Comparison of ENCODE assay signal across 10 cellular contexts in genomic region chr10:103231047-103231551, GRCh38. TPM values are rescaled to one million over a fixed set of nuclear protein-coding genes. Genes with fewer than 3 reads are reported as not detected.
DNase-seq lines count a peak whose midpoint lies in the region; ATAC-seq and TF ChIP-seq lines count a peak whose summit lies in the region.
"Had no signal": no experiment of that assay in that cellular context is flagged by ENCODE, and none has a peak within 500 bp of the region (broad histone marks: within the 10 kb centered on the region; RNA-seq: fewer than 3 reads in every experiment).

No MANE protein-coding gene starts in this region.

- no peaks in the 10 kb centered on the region for H3K9me3 ChIP-seq in thoracic aorta

- no peaks in the 10 kb centered on the region for H3K36me3 ChIP-seq in thoracic aorta

- DNase-seq in HT1080 (ENCODE audit: low read depth) (peak; percentile 96), cerebellar cortex (ENCODE audit: low spot score) (peak; percentile 88), kidney glomerular epithelial cell (lab: John Stamatoyannopoulos, UW) (peak; percentile 97), thoracic aorta (ENCODE audit: low spot score) (no peak), NCI-H2029 (lab: John Stamatoyannopoulos, UW) (no peak), NCI-H2196 treated with DMSO at 0.1 percent for 48 hours (lab: John Stamatoyannopoulos, UW; ENCODE audit: unreplicated experiment) (no peak), activated gamma-delta T cell (lab: John Stamatoyannopoulos, UW) (no peak)
- DNase-seq: activated T-cell treated with anti-CD3 and anti-CD28 coated beads, Interleukin-2, amount 50 U/mL, for 4 hours; NCI-H1417 had no signal

- ATAC-seq in thoracic aorta (ENCODE audit: insufficient number of reproducible peaks, low FRiP score, low read depth) (peak; percentile 26), GM19395 (IDR thresholded peaks at IDR 0.05; ENCODE audit: unreplicated experiment) (no peak)
- ATAC-seq: activated T-cell treated with anti-CD3 and anti-CD28 coated beads, Interleukin-2, amount 50 U/mL, for 4 hours had no signal

- peak overlapping the region; percentile 35 for H3K4me3 ChIP-seq in thoracic aorta

- H3K27ac ChIP-seq in thoracic aorta: peak overlapping the region; percentile 77 to 90

- no peaks in the 10 kb centered on the region for H3K27me3 ChIP-seq in thoracic aorta (replicated peaks; ENCODE audit: insufficient read depth)

- TF ChIP-seq CTCF in thoracic aorta (IDR thresholded peaks at IDR 0.05): no peak

- peaks cover 21 to 57% of the 10 kb centered on the region in 2 donors for H3K4me1 ChIP-seq in thoracic aorta (ENCODE audit: control insufficient read depth in 1 of 2, low read depth in 2 of 2)

RNA-seq across cellular contexts. Expression of gene RPEL1, which starts 14.6 kb away (rescaled TPM):
- total RNA-seq in HT1080 (2014; rRNA removed; shearing (Covaris generic)): not detected in 2 replicates
- 0.03 TPM in 1 of 2 replicates, not detected in the other for polyA plus RNA-seq in HT1080 (2015; cell fraction: cytosol; rRNA removed)
- 0.09 TPM in 1 of 2 replicates, not detected in the other for polyA plus RNA-seq in HT1080 (2015; cell fraction: nucleus; rRNA removed)
- total RNA-seq in thoracic aorta: not detected

RNA-seq across cellular contexts. Expression of gene NT5C2, which starts 38.0 kb away (rescaled TPM):
- 29.2 and 40.0 TPM in 2 replicates for total RNA-seq in HT1080 (2014; rRNA removed; shearing (Covaris generic))
- polyA plus RNA-seq in HT1080 (2015; cell fraction: cytosol; rRNA removed): 37.3 and 38.3 TPM in 2 replicates
- 85.6 and 105 TPM in 2 replicates for polyA plus RNA-seq in HT1080 (2015; cell fraction: nucleus; rRNA removed)
- 100 to 1,000 TPM; 105 to 114 TPM for total RNA-seq in thoracic aorta

RNA-seq across cellular contexts. Expression of gene INA, which starts 45.8 kb away (rescaled TPM):
- not detected in 2 replicates for total RNA-seq in HT1080 (2014; rRNA removed; shearing (Covaris generic))
- polyA plus RNA-seq in HT1080 (2015; cell fraction: cytosol; rRNA removed): not detected in 2 replicates
- polyA plus RNA-seq in HT1080 (2015; cell fraction: nucleus; rRNA removed): not detected in 2 replicates
- not detected for total RNA-seq in thoracic aorta

Comparison
In these comparisons a context has a peak if more than half of its experiments do, and no peak if none do; other contexts are left out.
1. DNase-seq: peak in HT1080 (single experiment), cerebellar cortex (single experiment) and kidney glomerular epithelial cell (single experiment); none in thoracic aorta (single experiment), NCI-H2029 (single experiment), NCI-H2196 treated with DMSO at 0.1 percent for 48 hours (single experiment) and activated gamma-delta T cell (single experiment).